In the genomic region with DNA sequence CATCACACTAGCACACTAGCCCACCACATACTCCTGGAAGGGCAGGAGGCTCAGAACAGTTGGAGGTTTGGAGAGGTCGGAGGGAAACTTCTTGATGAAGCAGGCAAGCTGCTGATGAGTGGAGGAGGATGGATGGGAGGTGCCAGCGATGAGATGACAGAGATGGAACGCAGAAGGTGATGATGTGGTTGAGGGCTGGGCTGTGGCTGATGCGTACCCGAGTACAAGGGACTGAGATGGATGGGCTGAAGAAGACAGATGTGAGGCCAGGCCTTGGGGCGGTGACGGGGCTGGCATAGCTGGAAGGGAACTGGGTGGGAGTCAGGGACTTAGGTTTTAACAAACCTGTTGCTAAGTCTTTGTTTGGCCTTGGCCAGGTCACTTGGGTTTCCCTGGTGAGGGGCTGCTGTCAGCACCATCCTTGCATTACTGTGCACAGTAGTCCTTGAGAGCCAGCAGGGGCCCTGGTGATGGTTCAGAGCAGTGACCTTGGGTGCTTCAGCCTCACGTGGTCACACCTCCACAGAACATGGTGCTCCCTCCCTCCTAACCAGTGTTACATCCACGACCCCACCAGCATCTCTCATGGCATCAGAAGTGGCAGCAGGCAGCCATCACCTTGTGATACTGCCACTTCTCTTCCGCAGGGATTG, we compare ENCODE assay signal across 16 cellular contexts.
DNase-seq lines count a peak whose midpoint lies in the region; ATAC-seq, FAIRE-seq and TF ChIP-seq lines count a peak whose summit lies in the region.
"Had no signal": no experiment of that assay in that cellular context is flagged by ENCODE, and none has a peak within 500 bp of the region (broad histone marks: within the 10 kb centered on the region; RNA-seq: fewer than 3 reads in every experiment).

No MANE protein-coding gene starts in this region.

- H3K4me1 ChIP-seq in left ventricle myocardium inferior = peaks cover 90% of the 10 kb centered on the region
- peaks cover 0 to 83% (median 56%) of the 10 kb centered on the region in 12 donors for H3K4me1 ChIP-seq in heart left ventricle
- peaks cover 12% of the 10 kb centered on the region for H3K4me1 ChIP-seq in keratinocyte (ENCODE audit: control insufficient read depth, extremely low read depth, insufficient read depth, low read length)
- no peaks in the 10 kb centered on the region for H3K4me1 ChIP-seq in CD8-positive, alpha-beta T cell (ENCODE audit: insufficient read depth, low read length)

- H3K36me3 ChIP-seq in left ventricle myocardium inferior = no peaks in the 10 kb centered on the region
- H3K36me3 ChIP-seq in heart left ventricle = no peaks in the 10 kb centered on the region
- H3K36me3 ChIP-seq in keratinocyte (ENCODE audit: control insufficient read depth in 2 of 2, extremely low read depth in 1 of 2, insufficient read depth in 2 of 2, low read length in 2 of 2) = no peaks in the 10 kb centered on the region
- H3K36me3 ChIP-seq in CD8-positive, alpha-beta T cell (ENCODE audit: insufficient read depth, low read length) = no peaks in the 10 kb centered on the region
- H3K36me3 ChIP-seq: BLaER1 treated with 17β-estradiol and CSF1 and Interleukin-3, amounts not matched to agents 10 nM and 100 nM had no signal

- CTCF ChIA-PET in CD8-positive, alpha-beta T cell (lab: Charles Lee) = no interaction called here

- no peak overlapping the region for H3K4me3 Mint-ChIP-seq in CD8-positive, alpha-beta T cell

- no peaks in the 10 kb centered on the region for H4K20me1 ChIP-seq in keratinocyte (ENCODE audit: control insufficient read depth, extremely low read depth, insufficient read depth, low read length)

- no peaks in the 10 kb centered on the region for H3K9me3 Mint-ChIP-seq in CD8-positive, alpha-beta T cell
- H3K9me3 Mint-ChIP-seq: CD4-positive, CD25-positive, alpha-beta regulatory T cell had no signal

- no peak overlapping the region for H2AFZ ChIP-seq in keratinocyte (ENCODE audit: control insufficient read depth, low read length)
- H2AFZ ChIP-seq: GM23248 had no signal

- 56 to 65% (median 64%) methylated on average over 10 of the region's 10 CpGs for WGBS in heart left ventricle, 4 donors

- ATAC-seq in Right ventricle myocardium superior (ENCODE audit: poor library complexity) (peak; percentile 37), heart left ventricle (peak in 3 of 4 donors; percentile 3 to 34 (median 30)), GM18861 (IDR thresholded peaks at IDR 0.05; ENCODE audit: unreplicated experiment) (no peak)
- no peak for ATAC-seq in CD8-positive, alpha-beta T cell
- ATAC-seq: HCT116, HepG2 had no signal

- peaks cover 26% of the 10 kb centered on the region for H3K79me2 ChIP-seq in keratinocyte (ENCODE audit: control insufficient read depth, insufficient read depth, low read length)

- no peak for TF ChIP-seq CTCF in left ventricle myocardium inferior (IDR thresholded peaks at IDR 0.05; ENCODE audit: borderline replicate concordance)
- TF ChIP-seq CTCF in heart left ventricle (IDR thresholded peaks at IDR 0.05) = no peak
- TF ChIP-seq CTCF in keratinocyte (optimal IDR thresholded peaks at IDR 0.05 in 1 of 3, IDR thresholded peaks at IDR 0.05 in 1 of 3, conservative IDR thresholded peaks at IDR 0.05 in 1 of 3; ENCODE audit: extremely low read depth in 1 of 3, insufficient read depth in 2 of 3, low read length in 3 of 3) = no peak
- no peak for TF ChIP-seq CTCF in CD8-positive, alpha-beta T cell (IDR thresholded peaks at IDR 0.05)

- no peak overlapping the region for H3K27ac Mint-ChIP-seq in CD8-positive, alpha-beta T cell

- no peaks in the 10 kb centered on the region for H3K27me3 Mint-ChIP-seq in CD8-positive, alpha-beta T cell (ENCODE audit: low read depth)
- H3K27me3 Mint-ChIP-seq: CD4-positive, CD25-positive, alpha-beta regulatory T cell had no signal

- H3K27me3 ChIP-seq in left ventricle myocardium inferior (ENCODE audit: low read depth) = no peaks in the 10 kb centered on the region
- H3K27me3 ChIP-seq in heart left ventricle = no peaks in the 10 kb centered on the region
- H3K27me3 ChIP-seq in keratinocyte (ENCODE audit: control insufficient read depth, extremely low read depth, insufficient read depth, low read length) = no peaks in the 10 kb centered on the region
- H3K27me3 ChIP-seq in CD8-positive, alpha-beta T cell (ENCODE audit: insufficient read depth, low read length) = no peaks in the 10 kb centered on the region
- H3K27me3 ChIP-seq: BLaER1 treated with 17β-estradiol and CSF1 and Interleukin-3, amounts not matched to agents 10 nM and 100 nM had no signal

- H3K27ac ChIP-seq in left ventricle myocardium inferior (replicated peaks) = no peak overlapping the region
- peak overlapping the region in 2 of 12 donors; percentile 12 to 51 for H3K27ac ChIP-seq in heart left ventricle
- peak overlapping the region; percentile 13 for H3K27ac ChIP-seq in keratinocyte (ENCODE audit: control insufficient read depth, insufficient read depth, low read length)
- no peak overlapping the region for H3K27ac ChIP-seq in CD8-positive, alpha-beta T cell (ENCODE audit: low read depth, low read length)
- H3K27ac ChIP-seq: BLaER1 treated with 17β-estradiol and CSF1 and Interleukin-3, amounts not matched to agents 10 nM and 100 nM; GM23248 had no signal

- FAIRE-seq in keratinocyte (lab: Jason Lieb, UNC) = no peak
- FAIRE-seq: H54, HepG2 had no signal

- DNase-seq in Right ventricle myocardium superior (no peak), left ventricle myocardium inferior (no peak), heart left ventricle (no peak), keratinocyte (ENCODE audit: low read depth, low spot score) (no peak), HUDEP-2 (lab: John Stamatoyannopoulos, UW; ENCODE audit: unreplicated experiment in 76 of 76) (no peak)
- DNase-seq in CD8-positive, alpha-beta T cell = no peak
- DNase-seq: ACHN; Calu3; CD4-positive, CD25-positive, alpha-beta regulatory T cell; DMS 273 treated with DMSO at 0.1 percent for 48 hours; GM23248 had no signal

- dilution Hi-C loops in keratinocyte (cut with MboI; ENCODE audit: extremely low pct_ligation_motif_present, low sequenced_read_pairs) = no loop called here

- H3K9ac ChIP-seq in keratinocyte (ENCODE audit: control insufficient read depth, extremely low read depth, insufficient read depth, low read length) = peak overlapping the region; percentile 36
- H3K9ac ChIP-seq: BLaER1 treated with 17β-estradiol and CSF1 and Interleukin-3, amounts not matched to agents 10 nM and 100 nM; GM23248 had no signal

- H3K9me3 ChIP-seq in left ventricle myocardium inferior (replicated peaks) (no peaks in the 10 kb centered on the region), heart left ventricle (no peaks in the 10 kb centered on the region), keratinocyte (ENCODE audit: control insufficient read depth, low read depth, low read length) (no peaks in the 10 kb centered on the region)
- H3K9me3 ChIP-seq in CD8-positive, alpha-beta T cell (ENCODE audit: low read length) = no peaks in the 10 kb centered on the region
- H3K9me3 ChIP-seq: BLaER1 treated with 17β-estradiol and CSF1 and Interleukin-3, amounts not matched to agents 10 nM and 100 nM had no signal

- POLR2A ChIA-PET in CD8-positive, alpha-beta T cell (lab: Charles Lee) = no interaction called here

- H3K4me3 ChIP-seq in left ventricle myocardium inferior (no peak overlapping the region), heart left ventricle (no peak overlapping the region), keratinocyte (ENCODE audit: control insufficient read depth in 2 of 3, extremely low read depth in 1 of 3, insufficient read depth in 2 of 3, low read depth in 1 of 3, low read length in 3 of 3) (no peak overlapping the region)
- H3K4me3 ChIP-seq in CD8-positive, alpha-beta T cell (ENCODE audit: low read depth, low read length) = no peak overlapping the region
- H3K4me3 ChIP-seq: BLaER1 treated with 17β-estradiol and CSF1 and Interleukin-3, amounts not matched to agents 10 nM and 100 nM; GM23248 had no signal

- TF ChIP-seq POLR2A in heart left ventricle (IDR thresholded peaks at IDR 0.05) = no peak

- no peak overlapping the region for H3K4me2 ChIP-seq in keratinocyte (ENCODE audit: control insufficient read depth, extremely low read depth, insufficient read depth, low read depth, low read length)
- H3K4me2 ChIP-seq: BLaER1 treated with 17β-estradiol and CSF1 and Interleukin-3, amounts not matched to agents 10 nM and 100 nM had no signal

- intact Hi-C loops in Right ventricle myocardium superior (cut with DNase I) = no loop called here
- intact Hi-C loops in left ventricle myocardium inferior (cut with micrococcal nuclease) = no loop called here
- intact Hi-C loops in heart left ventricle (cut with DNase I) = loop anchor here in 1 of 10 donors (5.0 kb wide), 1 partner anchor 36 kb away; no protein-coding TSS in a partner anchor
- intact Hi-C loops in CD8-positive, alpha-beta T cell (cut with DNase I, micrococcal nuclease) = no loop called here

- H3K9me1 ChIP-seq in keratinocyte (ENCODE audit: control insufficient read depth, extremely low read depth, insufficient read depth, low read length) = no peaks in the 10 kb centered on the region

- no peaks in the 10 kb centered on the region for H3K36me3 Mint-ChIP-seq in CD8-positive, alpha-beta T cell

- peaks cover 21% of the 10 kb centered on the region for H3K4me1 Mint-ChIP-seq in CD8-positive, alpha-beta T cell (ENCODE audit: low read depth)

Comparison
In these comparisons a context has a peak if more than half of its experiments do, and no peak if none do; other contexts are left out.
1. ATAC-seq: peak in Right ventricle myocardium superior (single experiment) and heart left ventricle (3 of 4); none in GM18861 (single experiment) and CD8-positive, alpha-beta T cell (single experiment).